18 cellular contexts compared by ENCODE assay signal in genomic region chr16:28987170-28987853, GRCh38. TPM values are rescaled to one million over a fixed set of nuclear protein-coding genes. Genes with fewer than 3 reads are reported as not detected.
DNase-seq lines count a peak whose midpoint lies in the region; ATAC-seq and TF ChIP-seq lines count a peak whose summit lies in the region.
"Had no signal": no experiment of that assay in that cellular context is flagged by ENCODE, and none has a peak within 500 bp of the region (broad histone marks: within the 10 kb centered on the region; RNA-seq: fewer than 3 reads in every experiment).

No MANE protein-coding gene starts in this region.

- H3K36me3 ChIP-seq in sigmoid colon: peaks cover 0 to 81% (median 28%) of the 10 kb centered on the region in 4 donors

- no peak overlapping the region for H3K27ac ChIP-seq in sigmoid colon
- H3K27ac ChIP-seq: KMS-11, WERI-Rb-1 had no signal

- TF ChIP-seq CTCF in sigmoid colon (IDR thresholded peaks at IDR 0.05): no peak

- no peaks in the 10 kb centered on the region for H3K4me1 ChIP-seq in sigmoid colon

- peak overlapping the region; percentile 96 for H3K4me3 Mint-ChIP-seq in activated T-cell treated with anti-CD3 and anti-CD28 coated beads, Interleukin-2, amount 50 U/mL, for 4 hours
- peak overlapping the region in 3 of 4 donors; percentile 30 to 44 (median 32) for H3K4me3 Mint-ChIP-seq in IgD-negative memory B cell
- H3K4me3 Mint-ChIP-seq in activated naive CD8-positive, alpha-beta T cell treated with anti-CD3 and anti-CD28 coated beads, Interleukin-2, amount 10 ng/mL, durations not matched to agents 7 days and 5 days: peak overlapping the region; percentile 95
- peak overlapping the region; percentile 74 for H3K4me3 Mint-ChIP-seq in natural killer cell treated with Interleukin-12 subunit alpha and Interleukin-12 subunit beta and Interleukin-15 and Interleukin-18, amount 100 ng/mL, for 72 hours
- H3K4me3 Mint-ChIP-seq: brain, neural crest cell had no signal

- intact Hi-C loops in sciatic nerve (cut with DNase I): no loop called here
- intact Hi-C loops in sigmoid colon (cut with DNase I): no loop called here

- POLR2A ChIA-PET in activated naive CD8-positive, alpha-beta T cell treated with anti-CD3 and anti-CD28 coated beads, Interleukin-2, amount 10 ng/mL, durations not matched to agents 7 days and 5 days (lab: Charles Lee): interaction anchor here (0.6 to 7.9 kb wide), 7 partner anchors 12 to 657 kb away, joined by 3 to 62 read pairs (median 5); partner anchors contain the start of gene SPNS1

- peaks cover 7% of the 10 kb centered on the region for H3K9me3 Mint-ChIP-seq in activated T-cell treated with anti-CD3 and anti-CD28 coated beads, Interleukin-2, amount 50 U/mL, for 4 hours
- H3K9me3 Mint-ChIP-seq in IgD-negative memory B cell: peaks cover 0 to 5% (median 0%) of the 10 kb centered on the region in 3 donors
- H3K9me3 Mint-ChIP-seq in activated naive CD8-positive, alpha-beta T cell treated with anti-CD3 and anti-CD28 coated beads, Interleukin-2, amount 10 ng/mL, durations not matched to agents 7 days and 5 days: peaks cover 1% of the 10 kb centered on the region
- no peaks in the 10 kb centered on the region for H3K9me3 Mint-ChIP-seq in natural killer cell treated with Interleukin-12 subunit alpha and Interleukin-12 subunit beta and Interleukin-15 and Interleukin-18, amount 100 ng/mL, for 72 hours
- H3K9me3 Mint-ChIP-seq: neural crest cell had no signal

- no peak for DNase-seq in activated T-cell treated with anti-CD3 and anti-CD28 coated beads, Interleukin-2, amount 50 U/mL, for 4 hours
- no peak for DNase-seq in activated T-cell treated with anti-CD3 and anti-CD28 coated beads, Interleukin-2, amount 50 U/mL, for 48 hours
- no peak for DNase-seq in activated naive CD8-positive, alpha-beta T cell treated with anti-CD3 and anti-CD28 coated beads, Interleukin-2, amount 10 ng/mL, durations not matched to agents 7 days and 5 days
- no peak for DNase-seq in natural killer cell treated with Interleukin-12 subunit alpha and Interleukin-12 subunit beta and Interleukin-15 and Interleukin-18, amount 100 ng/mL, for 72 hours (ENCODE audit: low spot score)
- DNase-seq in sciatic nerve (ENCODE audit: low spot score) (no peak), sigmoid colon (no peak)
- no peak for DNase-seq in activated effector memory CD4-positive, alpha-beta T cell treated with Interleukin-2 at 50 U/mL for 16 hours
- DNase-seq: left colon, NCI-H187, NCI-H774, Right ventricle myocardium superior, transverse colon, WERI-Rb-1 had no signal

- H3K36me3 Mint-ChIP-seq in activated T-cell treated with anti-CD3 and anti-CD28 coated beads, Interleukin-2, amount 50 U/mL, for 4 hours (ENCODE audit: insufficient read depth): peaks cover 46% of the 10 kb centered on the region
- peaks cover 22% of the 10 kb centered on the region for H3K36me3 Mint-ChIP-seq in IgD-negative memory B cell
- H3K36me3 Mint-ChIP-seq in activated naive CD8-positive, alpha-beta T cell treated with anti-CD3 and anti-CD28 coated beads, Interleukin-2, amount 10 ng/mL, durations not matched to agents 7 days and 5 days: peaks cover 69% of the 10 kb centered on the region
- peaks cover 21% of the 10 kb centered on the region for H3K36me3 Mint-ChIP-seq in natural killer cell treated with Interleukin-12 subunit alpha and Interleukin-12 subunit beta and Interleukin-15 and Interleukin-18, amount 100 ng/mL, for 72 hours

- no peak for ATAC-seq in activated T-cell treated with anti-CD3 and anti-CD28 coated beads, Interleukin-2, amount 50 U/mL, for 4 hours
- no peak for ATAC-seq in activated naive CD8-positive, alpha-beta T cell treated with anti-CD3 and anti-CD28 coated beads, Interleukin-2, amount 10 ng/mL, durations not matched to agents 7 days and 5 days (ENCODE audit: low read depth)
- no peak for ATAC-seq in natural killer cell treated with Interleukin-12 subunit alpha and Interleukin-12 subunit beta and Interleukin-15 and Interleukin-18, amount 100 ng/mL, for 72 hours
- ATAC-seq in sciatic nerve: no peak
- ATAC-seq: left colon had no signal

- H3K27ac Mint-ChIP-seq in IgD-negative memory B cell: peak overlapping the region in 2 of 3 donors; percentile 60 to 86
- H3K27ac Mint-ChIP-seq in activated naive CD8-positive, alpha-beta T cell treated with anti-CD3 and anti-CD28 coated beads, Interleukin-2, amount 10 ng/mL, durations not matched to agents 7 days and 5 days: peak overlapping the region; percentile 98
- H3K27ac Mint-ChIP-seq in natural killer cell treated with Interleukin-12 subunit alpha and Interleukin-12 subunit beta and Interleukin-15 and Interleukin-18, amount 100 ng/mL, for 72 hours: peak overlapping the region; percentile 53 to 67
- H3K27ac Mint-ChIP-seq: brain had no signal

- no peak overlapping the region for H3K4me3 ChIP-seq in sigmoid colon

- no peak for TF ChIP-seq POLR2A in sigmoid colon (IDR thresholded peaks at IDR 0.05)

- H3K9me3 ChIP-seq in sigmoid colon: peaks cover 0 to 4% (median 3%) of the 10 kb centered on the region in 4 donors
- H3K9me3 ChIP-seq: transverse colon had no signal

- TF ChIP-seq EP300 in sigmoid colon (IDR thresholded peaks at IDR 0.05): no peak

- peaks cover 60% of the 10 kb centered on the region for H3K4me1 Mint-ChIP-seq in activated T-cell treated with anti-CD3 and anti-CD28 coated beads, Interleukin-2, amount 50 U/mL, for 4 hours (ENCODE audit: low read depth)
- peaks cover 6 to 8% (median 6%) of the 10 kb centered on the region in 3 donors for H3K4me1 Mint-ChIP-seq in IgD-negative memory B cell
- H3K4me1 Mint-ChIP-seq in activated naive CD8-positive, alpha-beta T cell treated with anti-CD3 and anti-CD28 coated beads, Interleukin-2, amount 10 ng/mL, durations not matched to agents 7 days and 5 days: peaks cover 50% of the 10 kb centered on the region
- H3K4me1 Mint-ChIP-seq in natural killer cell treated with Interleukin-12 subunit alpha and Interleukin-12 subunit beta and Interleukin-15 and Interleukin-18, amount 100 ng/mL, for 72 hours (ENCODE audit: low read depth in 2 of 2): peaks cover 46 to 47% of the 10 kb centered on the region in 2 donors
- H3K4me1 Mint-ChIP-seq: brain, neural crest cell had no signal

- WGBS in sigmoid colon, 2 donors: 86 to 90% methylated on average over 4 of the region's 4 CpGs

- no peaks in the 10 kb centered on the region for H3K27me3 ChIP-seq in sigmoid colon
- H3K27me3 ChIP-seq: transverse colon had no signal

- H3K27me3 Mint-ChIP-seq in activated T-cell treated with anti-CD3 and anti-CD28 coated beads, Interleukin-2, amount 50 U/mL, for 4 hours (ENCODE audit: low read depth): no peaks in the 10 kb centered on the region
- no peaks in the 10 kb centered on the region for H3K27me3 Mint-ChIP-seq in IgD-negative memory B cell
- H3K27me3 Mint-ChIP-seq in activated naive CD8-positive, alpha-beta T cell treated with anti-CD3 and anti-CD28 coated beads, Interleukin-2, amount 10 ng/mL, durations not matched to agents 7 days and 5 days: no peaks in the 10 kb centered on the region
- H3K27me3 Mint-ChIP-seq in natural killer cell treated with Interleukin-12 subunit alpha and Interleukin-12 subunit beta and Interleukin-15 and Interleukin-18, amount 100 ng/mL, for 72 hours: no peaks in the 10 kb centered on the region
- H3K27me3 Mint-ChIP-seq: brain had no signal

RNA-seq across cellular contexts. Expression of gene LAT, which starts 2.5 kb away (rescaled TPM):
- total RNA-seq in activated T-cell treated with anti-CD3 and anti-CD28 coated beads, Interleukin-2, amount 50 U/mL, for 4 hours: 100 to 1,000 TPM; 241 to 262 (median 259) TPM
- polyA plus RNA-seq in IgD-negative memory B cell: 8.3 TPM
- 100 to 1,000 TPM; 288 to 297 TPM for total RNA-seq in activated naive CD8-positive, alpha-beta T cell treated with anti-CD3 and anti-CD28 coated beads, Interleukin-2, amount 10 ng/mL, durations not matched to agents 7 days and 5 days
- total RNA-seq in natural killer cell treated with Interleukin-12 subunit alpha and Interleukin-12 subunit beta and Interleukin-15 and Interleukin-18, amount 100 ng/mL, for 72 hours: 100 to 1,000 TPM in 1 of 2 donors, 10 to 100 TPM in 1; 56.3 to 108 TPM
- total RNA-seq in sciatic nerve: 5.8 TPM
- total RNA-seq in sigmoid colon: 10 to 100 TPM in 2 of 4 donors, 1 to 10 TPM in 2; 6.6 to 19.1 (median 9.3) TPM
- 10 to 100 TPM in 1 of 3 donors, 1 to 10 TPM in 2; 1.4 to 26.2 (median 2.4) TPM for polyA plus RNA-seq in sigmoid colon

RNA-seq across cellular contexts. Expression of gene SPNS1, which starts 12.7 kb away (rescaled TPM):
- total RNA-seq in activated T-cell treated with anti-CD3 and anti-CD28 coated beads, Interleukin-2, amount 50 U/mL, for 4 hours: 10 to 100 TPM; 33.5 to 42.7 (median 36.5) TPM
- polyA plus RNA-seq in IgD-negative memory B cell (20.9 TPM), sigmoid colon (10 to 100 TPM in 2 of 3 donors, 1 to 10 TPM in 1; 6.6 to 40.2 (median 14.1) TPM)
- 10 to 100 TPM; 28.1 to 30.1 TPM for total RNA-seq in activated naive CD8-positive, alpha-beta T cell treated with anti-CD3 and anti-CD28 coated beads, Interleukin-2, amount 10 ng/mL, durations not matched to agents 7 days and 5 days
- 10 to 100 TPM; 30.1 to 41.3 TPM for total RNA-seq in natural killer cell treated with Interleukin-12 subunit alpha and Interleukin-12 subunit beta and Interleukin-15 and Interleukin-18, amount 100 ng/mL, for 72 hours
- total RNA-seq in sciatic nerve (22.5 TPM), sigmoid colon (10 to 100 TPM; 14.3 to 30.5 (median 14.7) TPM)

RNA-seq across cellular contexts. Expression of gene NFATC2IP, which starts 36.6 kb away (rescaled TPM):
- total RNA-seq in activated T-cell treated with anti-CD3 and anti-CD28 coated beads, Interleukin-2, amount 50 U/mL, for 4 hours: 10 to 100 TPM; 63.0 to 66.9 (median 63.6) TPM
- polyA plus RNA-seq in IgD-negative memory B cell: 29.6 TPM
- 100 to 1,000 TPM; 115 to 117 TPM for total RNA-seq in activated naive CD8-positive, alpha-beta T cell treated with anti-CD3 and anti-CD28 coated beads, Interleukin-2, amount 10 ng/mL, durations not matched to agents 7 days and 5 days
- 100 to 1,000 TPM in 1 of 2 donors, 10 to 100 TPM in 1; 95.4 to 153 TPM for total RNA-seq in natural killer cell treated with Interleukin-12 subunit alpha and Interleukin-12 subunit beta and Interleukin-15 and Interleukin-18, amount 100 ng/mL, for 72 hours
- total RNA-seq in sciatic nerve: 34.5 TPM
- 10 to 100 TPM; 17.4 to 32.4 (median 22.3) TPM for total RNA-seq in sigmoid colon
- polyA plus RNA-seq in sigmoid colon: 10 to 100 TPM; 12.6 to 42.5 (median 16.2) TPM

RNA-seq across cellular contexts. Expression of gene CD19, which starts 55.5 kb away (rescaled TPM):
- total RNA-seq in activated T-cell treated with anti-CD3 and anti-CD28 coated beads, Interleukin-2, amount 50 U/mL, for 4 hours: 1 to 10 TPM; 1.1 to 8.5 (median 1.5) TPM
- polyA plus RNA-seq in IgD-negative memory B cell: 185 TPM
- total RNA-seq in activated naive CD8-positive, alpha-beta T cell treated with anti-CD3 and anti-CD28 coated beads, Interleukin-2, amount 10 ng/mL, durations not matched to agents 7 days and 5 days: under 1 TPM; 0.40 to 0.83 TPM
- 1 to 10 TPM in 1 of 2 donors, not detected in 1; 1.7 TPM for total RNA-seq in natural killer cell treated with Interleukin-12 subunit alpha and Interleukin-12 subunit beta and Interleukin-15 and Interleukin-18, amount 100 ng/mL, for 72 hours
- total RNA-seq in sciatic nerve: 1.4 TPM
- total RNA-seq in sigmoid colon: not detected
- polyA plus RNA-seq in sigmoid colon: 10 to 100 TPM in 1 of 3 donors, 1 to 10 TPM in 1, not detected in 1; 1.4 to 45.9 TPM
- total RNA-seq: neural crest cell; Right ventricle myocardium superior; T-helper 2 cell treated with Interferon-gamma antibody and Interleukin-4, amounts not matched to agents 100 ng/mL and 5 ng/mL, for 36 hours had no signal

Comparison
In these comparisons a context has a peak if more than half of its experiments do, and no peak if none do; other contexts are left out.
1. H3K4me3 Mint-ChIP-seq: peak in every context shown above with its lines; median percentile 96 in activated T-cell treated with anti-CD3 and anti-CD28 coated beads, Interleukin-2, amount 50 U/mL, for 4 hours; 95 in activated naive CD8-positive, alpha-beta T cell treated with anti-CD3 and anti-CD28 coated beads, Interleukin-2, amount 10 ng/mL, durations not matched to agents 7 days and 5 days; 74 in natural killer cell treated with Interleukin-12 subunit alpha and Interleukin-12 subunit beta and Interleukin-15 and Interleukin-18, amount 100 ng/mL, for 72 hours; 32 in IgD-negative memory B cell.